In genomic region chr3:101677436-101678286, GRCh38 we compare ENCODE assay signal across 1 cellular context.
TF ChIP-seq lines count a peak whose summit lies in the region.

No MANE protein-coding gene starts in this region.

TF ChIP-seq in H1, 55 proteins besides CTCF, POLR2A, EP300 and RAD21:
- TF ChIP-seq CBX8 (IDR thresholded peaks at IDR 0.05; ENCODE audit: borderline replicate concordance, low read depth, low read length) (no peak), CEBPB (IDR thresholded peaks at IDR 0.05; ENCODE audit: low read depth, low read length) (no peak), CTBP2 (IDR thresholded peaks at IDR 0.05; ENCODE audit: borderline replicate concordance, insufficient read depth, insufficient read length, low read length) (no peak), POLR2AphosphoS5 (IDR thresholded peaks at IDR 0.05; ENCODE audit: low read depth, low read length) (peak; percentile 35; the same call in 1 of the 2 replicates)
TF ChIP-seq in H1: peak in this region for 1.
